ENCODE assay signal across 8 cellular contexts in genomic region chr7:2242541-2243482, GRCh38. TPM values are rescaled to one million over a fixed set of nuclear protein-coding genes. Genes with fewer than 3 reads are reported as not detected.
DNase-seq lines count a peak whose midpoint lies in the region; ATAC-seq and TF ChIP-seq lines count a peak whose summit lies in the region.

No MANE protein-coding gene starts in this region.

- POLR2A ChIA-PET in AG04449 (lab: Yijun Ruan, JAX), result interaction anchor here (1.3 to 1.6 kb wide), 2 partner anchors 9 to 111 kb away, joined by 3 to 4 read pairs; no protein-coding TSS in a partner anchor

- H3K27ac ChIP-seq in right cardiac atrium (ENCODE audit: low read length), result no peak overlapping the region
- peak overlapping the region; percentile 15 for H3K27ac ChIP-seq in smooth muscle cell (ENCODE audit: low read depth)

- peak overlapping the region; percentile 100 for H3K4me2 ChIP-seq in smooth muscle cell

- peak overlapping the region; percentile 78 for H2AFZ ChIP-seq in smooth muscle cell (ENCODE audit: low read depth)

- 13% methylated on average over 21 of the region's 21 CpGs for WGBS in right cardiac atrium
- 11% methylated on average over 21 of the region's 21 CpGs for WGBS in smooth muscle cell (ENCODE audit: low lambda C conversion rate)

- H3K4me3 ChIP-seq in AG04449 (ENCODE audit: low read depth, low read length), result peak overlapping the region; percentile 89
- H3K4me3 ChIP-seq in right cardiac atrium (ENCODE audit: low read length), result peak overlapping the region; percentile 82
- H3K4me3 ChIP-seq in smooth muscle cell, result peak overlapping the region; percentile 98

- DNase-seq in AG04449 (ENCODE audit: low read depth, low spot score) (no peak), MV-4-11 (lab: John Stamatoyannopoulos, UW) (peak; percentile 36), right cardiac atrium (no peak), smooth muscle cell (lab: John Stamatoyannopoulos, UW; ENCODE audit: unreplicated experiment) (no peak), GDM1 (lab: John Stamatoyannopoulos, UW) (no peak)
- peak; percentile 34 for DNase-seq in activated T-cell treated with anti-CD3 and anti-CD28 coated beads, Interleukin-2, amount 50 U/mL, for 1 hour

- no peaks in the 10 kb centered on the region for H3K36me3 ChIP-seq in smooth muscle cell (ENCODE audit: low read depth)

- H3K27me3 ChIP-seq in right cardiac atrium (ENCODE audit: control insufficient read depth, insufficient read depth) (no peaks in the 10 kb centered on the region), smooth muscle cell (ENCODE audit: low read depth) (no peaks in the 10 kb centered on the region)

- H3K9ac ChIP-seq in smooth muscle cell (ENCODE audit: low read depth), result peak overlapping the region; percentile 87

- no peak for ATAC-seq in right cardiac atrium
- ATAC-seq in HG03571 (IDR thresholded peaks at IDR 0.05; ENCODE audit: unreplicated experiment), result no peak

- H3K79me2 ChIP-seq in smooth muscle cell (ENCODE audit: low read depth), result peaks cover 27% of the 10 kb centered on the region

- no peaks in the 10 kb centered on the region for H3F3A ChIP-seq in smooth muscle cell (ENCODE audit: low read depth)

- H3K4me1 ChIP-seq in right cardiac atrium (ENCODE audit: control insufficient read depth, insufficient read depth, low read length), result peaks cover 4% of the 10 kb centered on the region
- peaks cover 12% of the 10 kb centered on the region for H3K4me1 ChIP-seq in smooth muscle cell (ENCODE audit: low read depth)

- CTCF ChIA-PET in AG04449 (lab: Yijun Ruan, JAX), result interaction anchor here (1.5 to 2.1 kb wide), 2 partner anchors 11 to 105 kb away, joined by 3 to 11 read pairs; partner anchors contain the start of gene MAD1L1

- intact Hi-C loops in right cardiac atrium (cut with DNase I), result loop anchor here in 2 of 4 donors (10.0 kb wide), 2 partner anchors 62 to 102 kb away; no protein-coding TSS in a partner anchor

- H3K9me3 ChIP-seq in right cardiac atrium (ENCODE audit: control insufficient read depth, low read length) (no peaks in the 10 kb centered on the region), smooth muscle cell (replicated peaks; ENCODE audit: low read depth) (no peaks in the 10 kb centered on the region)

- TF ChIP-seq CTCF in AG04449 (IDR thresholded peaks at IDR 0.05; ENCODE audit: insufficient read depth, low read length, missing control alignments) (no peak), GM12872 (IDR thresholded peaks at IDR 0.05; ENCODE audit: insufficient read depth, low read depth, low read length) (0 out of 3 replicates have a peak, but pooled peaks have one; percentile 14), smooth muscle cell (IDR thresholded peaks at IDR 0.05; ENCODE audit: borderline replicate concordance, insufficient read depth, poor library complexity, severe bottlenecking) (no peak)

- H4K20me1 ChIP-seq in smooth muscle cell (ENCODE audit: low read depth), result no peaks in the 10 kb centered on the region

RNA-seq across cellular contexts. Expression of gene NUDT1, which starts 0.8 kb away (rescaled TPM):
- total RNA-seq in right cardiac atrium (10 to 100 TPM; 10.6 to 17.2 (median 14.6) TPM), smooth muscle cell (17.8 and 20.7 TPM in 2 replicates)
- polyA plus RNA-seq in right cardiac atrium (20.7 TPM), smooth muscle cell (46.0 and 51.2 TPM in 2 replicates)

RNA-seq across cellular contexts. Expression of gene MRM2, which starts 0.8 kb away (rescaled TPM):
- total RNA-seq in right cardiac atrium (10 to 100 TPM; 19.5 to 24.4 (median 21.9) TPM), smooth muscle cell (13.0 and 17.1 TPM in 2 replicates)
- polyA plus RNA-seq in right cardiac atrium (21.4 TPM), smooth muscle cell (30.8 and 34.8 TPM in 2 replicates)

RNA-seq across cellular contexts. Expression of gene MAD1L1, which starts 10.1 kb away (rescaled TPM):
- total RNA-seq in right cardiac atrium (10 to 100 TPM; 15.3 to 36.7 (median 29.7) TPM), smooth muscle cell (25.0 and 60.7 TPM in 2 replicates)
- polyA plus RNA-seq in right cardiac atrium (41.0 TPM), smooth muscle cell (33.4 and 38.4 TPM in 2 replicates)

Comparison
In these comparisons a context has a peak if more than half of its experiments do, and no peak if none do; other contexts are left out.
1. DNase-seq: peak in MV-4-11 (single experiment) and activated T-cell treated with anti-CD3 and anti-CD28 coated beads, Interleukin-2, amount 50 U/mL, for 1 hour (single experiment); none in AG04449 (single experiment), right cardiac atrium (0 of 3), smooth muscle cell (single experiment) and GDM1 (single experiment).
2. Peak in every context shown above with its lines, with median percentiles within 50 percentile points of each other: H3K4me3 ChIP-seq.